ENCODE assay signal across 13 cellular contexts in the genomic region with DNA sequence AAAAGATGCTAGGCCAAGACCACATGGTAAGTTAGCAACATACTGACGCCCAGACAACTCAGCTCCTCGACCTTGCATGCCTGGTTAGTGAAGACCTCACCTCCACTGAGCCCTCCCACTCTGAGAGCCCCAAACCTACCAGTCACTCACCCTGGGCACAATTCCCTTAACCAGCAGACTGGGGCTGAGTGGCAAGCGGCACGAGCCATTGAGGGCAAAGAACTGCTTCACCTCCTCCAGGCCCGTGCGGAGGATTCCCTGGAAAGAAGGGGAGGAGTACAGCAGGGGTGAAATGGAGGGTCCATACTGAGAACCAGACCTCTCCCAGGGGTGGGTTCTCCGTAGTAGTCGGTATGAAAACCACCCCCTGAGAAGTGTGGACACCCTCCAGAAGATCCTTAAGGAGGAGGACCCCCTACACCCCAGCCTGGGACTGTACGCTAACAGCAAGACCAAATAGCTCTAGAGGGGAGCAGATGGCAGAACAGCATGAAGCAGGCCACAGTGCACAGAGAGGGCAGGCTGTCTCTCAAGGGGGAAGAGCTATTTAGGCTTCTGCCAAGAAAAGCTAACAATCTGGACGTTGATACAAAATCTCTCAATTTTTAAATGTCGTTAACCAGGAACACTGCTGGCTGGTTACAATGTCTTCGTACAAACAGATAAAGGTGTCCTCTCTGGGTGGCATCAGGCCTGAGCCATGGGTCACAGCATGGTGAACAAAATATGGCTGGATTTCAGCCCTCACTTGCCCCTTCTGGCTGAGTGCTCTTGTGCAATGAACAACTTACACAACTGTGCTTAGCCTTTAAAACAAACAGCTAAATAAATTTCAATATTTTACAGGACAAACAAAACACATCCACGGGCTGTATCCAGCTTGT. TPM values are rescaled to one million over a fixed set of nuclear protein-coding genes. Genes with fewer than 3 reads are reported as not detected.
DNase-seq lines count a peak whose midpoint lies in the region; ATAC-seq, FAIRE-seq and TF ChIP-seq lines count a peak whose summit lies in the region.
"Had no signal": no experiment of that assay in that cellular context is flagged by ENCODE, and none has a peak within 500 bp of the region (broad histone marks: within the 10 kb centered on the region; RNA-seq: fewer than 3 reads in every experiment).

No MANE protein-coding gene starts in this region.

- H3K9me3 Mint-ChIP-seq in activated naive CD4-positive, alpha-beta T cell treated with anti-CD3 and anti-CD28 coated beads, Interleukin-2, amount 50 U/mL, for 72 hours, result no peaks in the 10 kb centered on the region
- H3K9me3 Mint-ChIP-seq: activated T-cell treated with anti-CD3 and anti-CD28 coated beads, Interleukin-2, amount 50 U/mL, for 4 hours had no signal

- TF ChIP-seq CTCF in fibroblast of villous mesenchyme (IDR thresholded peaks at IDR 0.05; ENCODE audit: insufficient read depth, low read depth, low read length), result no peak

- peak overlapping the region; percentile 80 for H3K27ac ChIP-seq in urinary bladder (ENCODE audit: low read depth)
- H3K27ac ChIP-seq: cardiac muscle cell had no signal

- H3K4me3 ChIP-seq in fibroblast of villous mesenchyme (ENCODE audit: low read depth, low read length) (no peak overlapping the region), urinary bladder (ENCODE audit: low read depth, low read length) (no peak overlapping the region)
- H3K4me3 ChIP-seq: cardiac muscle cell had no signal

- no peak for TF ChIP-seq POLR2A in GM12891 (IDR thresholded peaks at IDR 0.05; ENCODE audit: low read depth, low read length)

- FAIRE-seq in GM12891 (lab: Jason Lieb, UNC), result no peak
- FAIRE-seq: islet of Langerhans had no signal

- H3K36me3 ChIP-seq in urinary bladder (ENCODE audit: insufficient read depth), result no peaks in the 10 kb centered on the region

- no peak for DNase-seq in activated naive CD4-positive, alpha-beta T cell treated with anti-CD3 and anti-CD28 coated beads, Interleukin-2, amount 50 U/mL, for 72 hours (ENCODE audit: low spot score in 2 of 2)
- DNase-seq in activated naive CD4-positive, alpha-beta T cell treated with anti-CD3 and anti-CD28 coated beads, Interleukin-2, amount 50 U/mL, for 16 hours, result no peak
- peak; percentile 43 for DNase-seq in fibroblast of villous mesenchyme (ENCODE audit: low read depth)
- peak; percentile 68 for DNase-seq in posterior vena cava (ENCODE audit: low spot score)
- no peak for DNase-seq in Kasumi-1 (lab: John Stamatoyannopoulos, UW)
- DNase-seq in GM12891 (ENCODE audit: insufficient read length, low spot score), result no peak
- DNase-seq: activated T-cell treated with anti-CD3 and anti-CD28 coated beads, Interleukin-2, amount 50 U/mL, for 4 hours; Karpas-422; stimulated activated CD4-positive, alpha-beta T cell treated with anti-CD3 and anti-CD28 coated beads, Interleukin-4, amount 100 ng/mL, for 24 hours had no signal

- no peak for ATAC-seq in activated naive CD4-positive, alpha-beta T cell treated with anti-CD3 and anti-CD28 coated beads, Interleukin-2, amount 50 U/mL, for 72 hours
- no peak for ATAC-seq in GM21723 (IDR thresholded peaks at IDR 0.05; ENCODE audit: unreplicated experiment)

- intact Hi-C loops in posterior vena cava (cut with DNase I), result no loop called here

- H3K27ac Mint-ChIP-seq in activated naive CD4-positive, alpha-beta T cell treated with anti-CD3 and anti-CD28 coated beads, Interleukin-2, amount 50 U/mL, for 72 hours, result peak overlapping the region; percentile 21 to 58

- WGBS in urinary bladder, result 86% methylated on average over 13 of the region's 13 CpGs

- H3K4me1 ChIP-seq in urinary bladder (ENCODE audit: insufficient read depth), result no peaks in the 10 kb centered on the region

- H3K36me3 Mint-ChIP-seq in activated naive CD4-positive, alpha-beta T cell treated with anti-CD3 and anti-CD28 coated beads, Interleukin-2, amount 50 U/mL, for 72 hours, result peaks cover 0 to 24% of the 10 kb centered on the region in 2 donors

TF ChIP-seq in GM12891, 5 proteins besides CTCF, POLR2A, EP300 and RAD21:
- TF ChIP-seq POU2F2 (IDR thresholded peaks at IDR 0.05; ENCODE audit: low read depth, low read length), result no peak
- no peak for TF ChIP-seq PAX5 (IDR thresholded peaks at IDR 0.05; ENCODE audit: insufficient read depth, low read length, severe bottlenecking)
- no peak for TF ChIP-seq POLR2AphosphoS5 (IDR thresholded peaks at IDR 0.05; ENCODE audit: low read depth, low read length)
- no peak for TF ChIP-seq TAF1 (IDR thresholded peaks at IDR 0.05; ENCODE audit: low read depth, low read length)
- no peak for TF ChIP-seq SPI1 (IDR thresholded peaks at IDR 0.05; ENCODE audit: low read depth, low read length)

RNA-seq across cellular contexts. Expression of a gene that starts 31.0 kb away (rescaled TPM):
- total RNA-seq in activated naive CD4-positive, alpha-beta T cell treated with anti-CD3 and anti-CD28 coated beads, Interleukin-2, amount 50 U/mL, for 72 hours, result 100 to 1,000 TPM in 1 of 2 donors, 10 to 100 TPM in 1; 54.6 to 138 TPM
- total RNA-seq in fibroblast of villous mesenchyme, result 35.1 and 49.7 TPM in 2 replicates
- total RNA-seq in posterior vena cava, result 10 to 100 TPM; 33.2 to 45.7 TPM
- total RNA-seq in urinary bladder, result 45.2 TPM
- 28.3 TPM for polyA plus RNA-seq in urinary bladder
- polyA plus RNA-seq in GM12891 (2012; ENCODE audit: low read depth, missing spikeins), result 11.2 TPM

RNA-seq across cellular contexts. Expression of a gene that starts 52.0 kb away (rescaled TPM):
- total RNA-seq in activated naive CD4-positive, alpha-beta T cell treated with anti-CD3 and anti-CD28 coated beads, Interleukin-2, amount 50 U/mL, for 72 hours, result 10 to 100 TPM; 26.3 to 65.6 TPM
- total RNA-seq in fibroblast of villous mesenchyme, result 7.3 and 8.4 TPM in 2 replicates
- total RNA-seq in posterior vena cava, result 10 to 100 TPM; 33.7 to 36.9 TPM
- total RNA-seq in urinary bladder, result 33.6 TPM
- 19.7 TPM for polyA plus RNA-seq in urinary bladder
- 6.4 TPM for polyA plus RNA-seq in GM12891 (2012; ENCODE audit: low read depth, missing spikeins)

Comparison
In these comparisons a context has a peak if more than half of its experiments do, and no peak if none do; other contexts are left out.
1. DNase-seq: peak in fibroblast of villous mesenchyme (single experiment) and posterior vena cava (single experiment); none in activated naive CD4-positive, alpha-beta T cell treated with anti-CD3 and anti-CD28 coated beads, Interleukin-2, amount 50 U/mL, for 72 hours (0 of 2), activated naive CD4-positive, alpha-beta T cell treated with anti-CD3 and anti-CD28 coated beads, Interleukin-2, amount 50 U/mL, for 16 hours (single experiment), Kasumi-1 (0 of 2) and GM12891 (single experiment).